In genomic region chr9:132754236-132754635, GRCh38 we compare ENCODE assay signal across 25 cellular contexts.
"Had no signal": no experiment of that assay in that cellular context is flagged by ENCODE, and none has a peak within 500 bp of the region (broad histone marks: within the 10 kb centered on the region; RNA-seq: fewer than 3 reads in every experiment).

No MANE protein-coding gene starts in this region.

- H3K9me3 ChIP-seq: adrenal gland had no signal

- H3K4me3 ChIP-seq: adrenal gland had no signal

- H3K27ac ChIP-seq: adrenal gland had no signal

- H3K27ac Mint-ChIP-seq: activated B cell treated with CpG ODN at 0.5 μM for 24 hours; activated CD4-positive, alpha-beta T cell treated with anti-CD3 and anti-CD28 coated beads, Interleukin-2, amount 10 ng/mL, durations not matched to agents 24 days and 14 days; activated naive CD8-positive, alpha-beta T cell treated with anti-CD3 and anti-CD28 coated beads, Interleukin-2, amount 10 ng/mL, durations not matched to agents 7 days and 5 days; activated T-helper 17 cell treated with anti-CD3 and anti-CD28 coated beads, Interleukin-2, amount 50 U/mL, for 72 hours; T-helper 17 cell had no signal

- H3K9me3 Mint-ChIP-seq: activated B cell treated with CpG ODN at 0.5 μM for 24 hours; activated CD4-positive, alpha-beta T cell treated with anti-CD3 and anti-CD28 coated beads, Interleukin-2, amount 10 ng/mL, durations not matched to agents 24 days and 14 days; activated naive CD8-positive, alpha-beta T cell treated with anti-CD3 and anti-CD28 coated beads, Interleukin-2, amount 10 ng/mL, durations not matched to agents 7 days and 5 days; activated T-helper 17 cell treated with anti-CD3 and anti-CD28 coated beads, Interleukin-2, amount 50 U/mL, for 72 hours; central memory CD8-positive, alpha-beta T cell had no signal

- H3K4me1 Mint-ChIP-seq: activated B cell treated with CpG ODN at 0.5 μM for 24 hours; activated CD4-positive, alpha-beta T cell treated with anti-CD3 and anti-CD28 coated beads, Interleukin-2, amount 10 ng/mL, durations not matched to agents 24 days and 14 days; activated naive CD8-positive, alpha-beta T cell treated with anti-CD3 and anti-CD28 coated beads, Interleukin-2, amount 10 ng/mL, durations not matched to agents 7 days and 5 days; activated T-helper 17 cell treated with anti-CD3 and anti-CD28 coated beads, Interleukin-2, amount 50 U/mL, for 72 hours; central memory CD8-positive, alpha-beta T cell; T-helper 17 cell had no signal

- DNase-seq: activated B cell treated with CpG ODN at 0.5 μM for 24 hours; activated CD4-positive, alpha-beta T cell treated with anti-CD3 and anti-CD28 coated beads for 1 hour; activated CD4-positive, alpha-beta T cell treated with anti-CD3 and anti-CD28 coated beads, Interleukin-2, amount 10 ng/mL, durations not matched to agents 24 days and 14 days; activated CD4-positive, alpha-beta T cell treated with anti-CD3 and anti-CD28 coated beads, Interleukin-2, amount 50 U/mL, for 48 hours; activated naive CD4-positive, alpha-beta T cell treated with anti-CD3 and anti-CD28 coated beads, Interleukin-2, amount 50 U/mL, for 16 hours; activated naive CD8-positive, alpha-beta T cell treated with anti-CD3 and anti-CD28 coated beads, Interleukin-2, amount 10 ng/mL, durations not matched to agents 7 days and 5 days; activated T-cell treated with anti-CD3 and anti-CD28 coated beads for 4 hours; activated T-cell treated with anti-CD3 and anti-CD28 coated beads, Interleukin-2, amount 50 U/mL, for 48 hours; adrenal gland; anterior cingulate cortex; KG1; NCI-H1048; NCI-H1417; NCI-H1694; NCI-H2029; NCI-H510A; NCI-H526 treated with DMSO at 0.1 percent for 48 hours; NCI-H82; SIG-M5; T-helper 17 cell; T-helper 9 cell had no signal

- H3K4me1 ChIP-seq: adrenal gland had no signal

- H3K27me3 ChIP-seq: adrenal gland had no signal

- H3K4me3 Mint-ChIP-seq: activated B cell treated with CpG ODN at 0.5 μM for 24 hours; activated CD4-positive, alpha-beta T cell treated with anti-CD3 and anti-CD28 coated beads, Interleukin-2, amount 10 ng/mL, durations not matched to agents 24 days and 14 days; activated naive CD8-positive, alpha-beta T cell treated with anti-CD3 and anti-CD28 coated beads, Interleukin-2, amount 10 ng/mL, durations not matched to agents 7 days and 5 days; activated T-helper 17 cell treated with anti-CD3 and anti-CD28 coated beads, Interleukin-2, amount 50 U/mL, for 72 hours; central memory CD8-positive, alpha-beta T cell; T-helper 17 cell had no signal

- H3K36me3 Mint-ChIP-seq: activated naive CD8-positive, alpha-beta T cell treated with anti-CD3 and anti-CD28 coated beads, Interleukin-2, amount 10 ng/mL, durations not matched to agents 7 days and 5 days had no signal

- ATAC-seq: activated T-helper 17 cell treated with anti-CD3 and anti-CD28 coated beads, Interleukin-2, amount 50 U/mL, for 72 hours; T-helper 17 cell had no signal

- FAIRE-seq: bronchial epithelial cell, TTC549 had no signal

- H3K36me3 ChIP-seq: adrenal gland had no signal
